Comparison of ENCODE assay signal across 9 cellular contexts in genomic region chr14:96225745-96226151, GRCh38. TPM values are rescaled to one million over a fixed set of nuclear protein-coding genes. Genes with fewer than 3 reads are reported as not detected.
DNase-seq lines count a peak whose midpoint lies in the region; ATAC-seq, FAIRE-seq and TF ChIP-seq lines count a peak whose summit lies in the region.
"Had no signal": no experiment of that assay in that cellular context is flagged by ENCODE, and none has a peak within 500 bp of the region (broad histone marks: within the 10 kb centered on the region; RNA-seq: fewer than 3 reads in every experiment).

No MANE protein-coding gene starts in this region.

- peaks cover 4% of the 10 kb centered on the region for H3K4me1 ChIP-seq in astrocyte (ENCODE audit: insufficient read depth, low read length)

- DNase-seq in NCI-H748 (lab: John Stamatoyannopoulos, UW; ENCODE audit: unreplicated experiment) (peak; percentile 14), NCI-H748 treated with DMSO at 0.1 percent for 48 hours (lab: John Stamatoyannopoulos, UW) (no peak), astrocyte (ENCODE audit: low read depth) (peak; percentile 81), iris pigment epithelial cell (ENCODE audit: low read depth) (peak; percentile 17), ureter (ENCODE audit: low spot score) (peak; percentile 51), GF-D8 (lab: John Stamatoyannopoulos, UW) (no peak)
- DNase-seq: SHP77 had no signal

- peaks cover 3% of the 10 kb centered on the region for H3K9me3 Mint-ChIP-seq in astrocyte (ENCODE audit: unreplicated experiment)

- H3K36me3 ChIP-seq in astrocyte (ENCODE audit: insufficient read depth, low read length) = no peaks in the 10 kb centered on the region

- H3K27ac ChIP-seq in astrocyte (ENCODE audit: low read depth, low read length) = no peak overlapping the region

- no peak overlapping the region for H3K27ac Mint-ChIP-seq in astrocyte (ENCODE audit: unreplicated experiment)

- no peak overlapping the region for H3K9ac ChIP-seq in astrocyte (ENCODE audit: low read length)

- no peaks in the 10 kb centered on the region for H4K20me1 ChIP-seq in astrocyte (ENCODE audit: insufficient read depth, low read length)

- no peak for TF ChIP-seq CTCF in astrocyte (IDR thresholded peaks at IDR 0.05; ENCODE audit: insufficient read depth, low read depth, low read length)

- peak overlapping the region; percentile 4 for H2AFZ ChIP-seq in astrocyte (ENCODE audit: low read depth, low read length)

- ATAC-seq in HG02852 (IDR thresholded peaks at IDR 0.05; ENCODE audit: unreplicated experiment) (no peak), GM19023 (IDR thresholded peaks at IDR 0.05; ENCODE audit: unreplicated experiment) (no peak)

- peaks cover 3% of the 10 kb centered on the region for H3K4me1 Mint-ChIP-seq in astrocyte (ENCODE audit: low read depth, unreplicated experiment)

- no peaks in the 10 kb centered on the region for H3K36me3 Mint-ChIP-seq in astrocyte (ENCODE audit: low read depth, unreplicated experiment)

- peaks cover 18% of the 10 kb centered on the region for H3K27me3 Mint-ChIP-seq in astrocyte (ENCODE audit: low read depth, unreplicated experiment)

- no peak overlapping the region for H3K4me3 Mint-ChIP-seq in astrocyte (ENCODE audit: unreplicated experiment)

- H3K4me3 ChIP-seq in astrocyte (ENCODE audit: insufficient read depth, low read depth, low read length) = no peak overlapping the region

- FAIRE-seq in astrocyte (lab: Jason Lieb, UNC) = no peak

- H3K79me2 ChIP-seq in astrocyte (ENCODE audit: insufficient read depth, low read length) = no peaks in the 10 kb centered on the region

- peaks cover 2% of the 10 kb centered on the region for H3K9me3 ChIP-seq in astrocyte (ENCODE audit: insufficient read depth, low read depth, low read length)

- no peak overlapping the region for H3K4me2 ChIP-seq in astrocyte (ENCODE audit: low read length)

- H3K27me3 ChIP-seq in astrocyte (ENCODE audit: insufficient read depth, low read length) = no peaks in the 10 kb centered on the region

RNA-seq across cellular contexts. Expression of gene BDKRB2, which starts 21.1 kb away (rescaled TPM):
- total RNA-seq in astrocyte = 0.70 and 0.89 TPM in 2 replicates
- total RNA-seq in ureter = 17.1 TPM

RNA-seq across cellular contexts. Expression of gene BDKRB1, which starts 30.3 kb away (rescaled TPM):
- total RNA-seq in astrocyte = 0.20 TPM in 1 of 2 replicates, not detected in the other
- total RNA-seq in ureter = 1.4 TPM

Comparison
In these comparisons a context has a peak if more than half of its experiments do, and no peak if none do; other contexts are left out.
1. DNase-seq: peak in NCI-H748 (single experiment), astrocyte (single experiment), iris pigment epithelial cell (single experiment) and ureter (single experiment); none in NCI-H748 treated with DMSO at 0.1 percent for 48 hours (single experiment) and GF-D8 (single experiment).